Comparison of ENCODE assay signal across 1 cellular context in genomic region chr3:13881536-13882410, GRCh38.
TF ChIP-seq lines count a peak whose summit lies in the region.

No MANE protein-coding gene starts in this region.

TF ChIP-seq in HCT116, 20 proteins besides CTCF, POLR2A, EP300 and RAD21:
- TF ChIP-seq YY1 (IDR thresholded peaks at IDR 0.05; ENCODE audit: extremely low read depth, insufficient replicate concordance, low read depth, low read length) (no peak), CBX3 (IDR thresholded peaks at IDR 0.05; ENCODE audit: low read depth) (no peak)
- TF ChIP-seq, protein P1, sequence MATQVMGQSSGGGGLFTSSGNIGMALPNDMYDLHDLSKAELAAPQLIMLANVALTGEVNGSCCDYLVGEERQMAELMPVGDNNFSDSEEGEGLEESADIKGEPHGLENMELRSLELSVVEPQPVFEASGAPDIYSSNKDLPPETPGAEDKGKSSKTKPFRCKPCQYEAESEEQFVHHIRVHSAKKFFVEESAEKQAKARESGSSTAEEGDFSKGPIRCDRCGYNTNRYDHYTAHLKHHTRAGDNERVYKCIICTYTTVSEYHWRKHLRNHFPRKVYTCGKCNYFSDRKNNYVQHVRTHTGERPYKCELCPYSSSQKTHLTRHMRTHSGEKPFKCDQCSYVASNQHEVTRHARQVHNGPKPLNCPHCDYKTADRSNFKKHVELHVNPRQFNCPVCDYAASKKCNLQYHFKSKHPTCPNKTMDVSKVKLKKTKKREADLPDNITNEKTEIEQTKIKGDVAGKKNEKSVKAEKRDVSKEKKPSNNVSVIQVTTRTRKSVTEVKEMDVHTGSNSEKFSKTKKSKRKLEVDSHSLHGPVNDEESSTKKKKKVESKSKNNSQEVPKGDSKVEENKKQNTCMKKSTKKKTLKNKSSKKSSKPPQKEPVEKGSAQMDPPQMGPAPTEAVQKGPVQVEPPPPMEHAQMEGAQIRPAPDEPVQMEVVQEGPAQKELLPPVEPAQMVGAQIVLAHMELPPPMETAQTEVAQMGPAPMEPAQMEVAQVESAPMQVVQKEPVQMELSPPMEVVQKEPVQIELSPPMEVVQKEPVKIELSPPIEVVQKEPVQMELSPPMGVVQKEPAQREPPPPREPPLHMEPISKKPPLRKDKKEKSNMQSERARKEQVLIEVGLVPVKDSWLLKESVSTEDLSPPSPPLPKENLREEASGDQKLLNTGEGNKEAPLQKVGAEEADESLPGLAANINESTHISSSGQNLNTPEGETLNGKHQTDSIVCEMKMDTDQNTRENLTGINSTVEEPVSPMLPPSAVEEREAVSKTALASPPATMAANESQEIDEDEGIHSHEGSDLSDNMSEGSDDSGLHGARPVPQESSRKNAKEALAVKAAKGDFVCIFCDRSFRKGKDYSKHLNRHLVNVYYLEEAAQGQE (IDR thresholded peaks at IDR 0.05; ENCODE audit: low read depth) = no peak
